ENCODE assay signal across 24 cellular contexts in genomic region chr10:90806677-90807076, GRCh38. TPM values are rescaled to one million over a fixed set of nuclear protein-coding genes. Genes with fewer than 3 reads are reported as not detected.
A peak's percentile ranks its signal among the peaks of the same experiment; 100 is the strongest.
DNase-seq lines count a peak whose midpoint lies in the region; ATAC-seq, FAIRE-seq and TF ChIP-seq lines count a peak whose summit lies in the region.
"Had no signal": no experiment of that assay in that cellular context is flagged by ENCODE, and none has a peak within 500 bp of the region (broad histone marks: within the 10 kb centered on the region; RNA-seq: fewer than 3 reads in every experiment).

No MANE protein-coding gene starts in this region.

- H3K4me2 ChIP-seq in GM23338 (no peak overlapping the region), H1 (ENCODE audit: insufficient read depth in 1 of 2, low read depth in 2 of 2, low read length in 2 of 2) (no peak overlapping the region)
- H3K4me2 ChIP-seq: BLaER1 had no signal

- H3K23me2 ChIP-seq in H1 (ENCODE audit: low read depth, low read length) = no peaks in the 10 kb centered on the region

- no peaks in the 10 kb centered on the region for H3K79me1 ChIP-seq in H1 (ENCODE audit: low read depth, low read length)

- no peaks in the 10 kb centered on the region for H4K20me1 ChIP-seq in GM23338 (replicated peaks; ENCODE audit: insufficient read depth)
- H4K20me1 ChIP-seq in H1 (replicated peaks in 1 of 2; ENCODE audit: control insufficient read depth in 1 of 2, insufficient read depth in 2 of 2, low read length in 2 of 2) = no peaks in the 10 kb centered on the region
- H4K20me1 ChIP-seq: BLaER1 had no signal

- no peak overlapping the region for H3K23ac ChIP-seq in H1 (ENCODE audit: insufficient read length)

- H3K27ac ChIP-seq in GM23338 (ENCODE audit: low read depth) (peak overlapping the region; percentile 84), HUES64 (ENCODE audit: low read depth, low read length) (peak overlapping the region; percentile 45; the same call in 1 of the 2 replicates), H1 (ENCODE audit: low read depth, low read length) (peak overlapping the region; percentile 0; the same call in 1 of the 2 replicates), iPS-18a (ENCODE audit: low read length) (peak overlapping the region; percentile 62), WERI-Rb-1 (no peak overlapping the region)
- H3K27ac ChIP-seq: 22Rv1, BLaER1, C4-2B had no signal

- H2BK20ac ChIP-seq in H1 (ENCODE audit: low read length) = no peak overlapping the region

- H3K27me3 ChIP-seq in GM23338 (ENCODE audit: insufficient read depth) (no peaks in the 10 kb centered on the region), HUES64 (ENCODE audit: insufficient read depth, low read length) (no peaks in the 10 kb centered on the region), H1 (replicated peaks in 1 of 4; ENCODE audit: control insufficient read depth in 3 of 4, extremely low read depth in 1 of 4, insufficient read depth in 3 of 4, low read length in 3 of 4) (peaks cover 0 to 2% (median 0%) of the 10 kb centered on the region in 4 experiments; a peak in 1 of 7 replicates), iPS-18a (ENCODE audit: control insufficient read depth, insufficient read depth, low read length) (peaks cover 5% of the 10 kb centered on the region), WERI-Rb-1 (ENCODE audit: insufficient read depth, low read depth, severe bottlenecking) (no peaks in the 10 kb centered on the region)
- H3K27me3 ChIP-seq: BLaER1 had no signal

- H3F3A ChIP-seq in GM23338 (replicated peaks; ENCODE audit: low read depth) = peaks cover 5% of the 10 kb centered on the region; the same call in 1 of the 2 replicates

- peaks cover 31% of the 10 kb centered on the region for H3K9me3 Mint-ChIP-seq in GM23338
- no peaks in the 10 kb centered on the region for H3K9me3 Mint-ChIP-seq in stimulated activated effector memory CD8-positive, alpha-beta T cell treated with anti-CD3 and anti-CD28 coated beads, Interleukin-12 subunit alpha, Interleukin-12 subunit beta, amount 100 ng/mL, for 72 hours
- H3K9me3 Mint-ChIP-seq: CD8-positive, alpha-beta T cell had no signal

- no peak for DNase-seq in GM23338 (ENCODE audit: low spot score)
- DNase-seq in H1 (ENCODE audit: low read depth in 1 of 2, low spot score in 2 of 2) = no peak
- no peak for DNase-seq in SIG-M5 treated with dmso at 0.1 percent for 504 hours (lab: John Stamatoyannopoulos, UW; ENCODE audit: unreplicated experiment)
- DNase-seq in stimulated activated effector memory CD8-positive, alpha-beta T cell treated with anti-CD3 and anti-CD28 coated beads, Interleukin-12 subunit alpha, Interleukin-12 subunit beta, amount 100 ng/mL, for 72 hours (ENCODE audit: low spot score in 2 of 2) = no peak
- DNase-seq in WERI-Rb-1 = no peak
- DNase-seq: Caco-2; CD4-positive, CD25-positive, alpha-beta regulatory T cell; CD8-positive, alpha-beta T cell; DMS153; DND-41; GOT3; H7; HCEC 1CT had no signal

- peak overlapping the region; percentile 60 for H4K5ac ChIP-seq in H1 (ENCODE audit: insufficient read length, low read depth, low read length)

- peak overlapping the region; percentile 73 for H3K56ac ChIP-seq in H1 (replicated peaks; ENCODE audit: insufficient read length, low read depth, low read length)

- 92% methylated on average over 1 of the region's 1 CpG for WGBS in HUES64
- 93% methylated on average over 1 of the region's 1 CpG; no CpG with 5 or more reads in 1 of the 2 experiments for WGBS in H1 (ENCODE audit: extremely low coverage in 1 of 2, insufficient coverage in 1 of 2, insufficient read length in 1 of 2, insufficient replicate concordance in 2 of 2, low coverage in 1 of 2, low lambda C conversion rate in 2 of 2, missing lambda C conversion rate in 1 of 2), 2 experiments

- H3K9ac ChIP-seq in HUES64 (ENCODE audit: low read depth, low read length) (no peak overlapping the region), H1 (replicated peaks in 1 of 4; ENCODE audit: extremely low read depth in 1 of 4, low read depth in 3 of 4, low read length in 3 of 4) (no peak overlapping the region), iPS-18a (ENCODE audit: low read length) (peak overlapping the region; percentile 93)
- H3K9ac ChIP-seq: BLaER1 had no signal

- POLR2A ChIA-PET in H1 (lab: Charles Lee; ENCODE audit: partially characterized antibody) = no interaction called here

- peak overlapping the region; percentile 2; the same call in 1 of the 2 replicates for H3K4me3 ChIP-seq in GM23338
- H3K4me3 ChIP-seq in HUES64 (ENCODE audit: low read length) = peak overlapping the region; percentile 12; the same call in 1 of the 2 replicates
- no peak overlapping the region for H3K4me3 ChIP-seq in H1 (ENCODE audit: extremely low read depth in 1 of 4, insufficient read depth in 2 of 4, low read depth in 3 of 4, low read length in 4 of 4)
- peak overlapping the region; percentile 82 for H3K4me3 ChIP-seq in iPS-18a (ENCODE audit: low read length)
- no peak overlapping the region for H3K4me3 ChIP-seq in WERI-Rb-1 (ENCODE audit: low read depth, low read length)
- H3K4me3 ChIP-seq: BLaER1 had no signal

- peaks cover 5% of the 10 kb centered on the region for H3K9me2 ChIP-seq in GM23338 (ENCODE audit: insufficient read depth)

- H3K4me1 Mint-ChIP-seq in GM23338 = peaks cover 31% of the 10 kb centered on the region
- H3K4me1 Mint-ChIP-seq in stimulated activated effector memory CD8-positive, alpha-beta T cell treated with anti-CD3 and anti-CD28 coated beads, Interleukin-12 subunit alpha, Interleukin-12 subunit beta, amount 100 ng/mL, for 72 hours = no peaks in the 10 kb centered on the region
- H3K4me1 Mint-ChIP-seq: B cell; CD4-positive, CD25-positive, alpha-beta regulatory T cell had no signal

- peak overlapping the region; percentile 7 for H4K91ac ChIP-seq in H1 (replicated peaks; ENCODE audit: insufficient read length, low read length)

- no peak overlapping the region for H2BK15ac ChIP-seq in H1 (ENCODE audit: low read length)

- H2AFZ ChIP-seq in GM23338 = no peak overlapping the region
- H2AFZ ChIP-seq in H1 (ENCODE audit: low read length) = no peak overlapping the region

- peak overlapping the region; percentile 96 for H3K4ac ChIP-seq in H1 (replicated peaks; ENCODE audit: insufficient read length, low read depth, low read length)

- ATAC-seq in GM23338 = no peak
- ATAC-seq in HG02588 (IDR thresholded peaks at IDR 0.05; ENCODE audit: unreplicated experiment) = no peak
- ATAC-seq in stimulated activated effector memory CD8-positive, alpha-beta T cell treated with anti-CD3 and anti-CD28 coated beads, Interleukin-12 subunit alpha, Interleukin-12 subunit beta, amount 100 ng/mL, for 72 hours = no peak
- ATAC-seq: CD8-positive, alpha-beta T cell had no signal

- peaks cover 41% of the 10 kb centered on the region for H3K36me3 Mint-ChIP-seq in GM23338 (ENCODE audit: low read depth)
- no peaks in the 10 kb centered on the region for H3K36me3 Mint-ChIP-seq in stimulated activated effector memory CD8-positive, alpha-beta T cell treated with anti-CD3 and anti-CD28 coated beads, Interleukin-12 subunit alpha, Interleukin-12 subunit beta, amount 100 ng/mL, for 72 hours
- H3K36me3 Mint-ChIP-seq: CD4-positive, CD25-positive, alpha-beta regulatory T cell; CD8-positive, alpha-beta T cell had no signal

- H3K4me1 ChIP-seq in GM23338 (ENCODE audit: insufficient read depth) = peaks cover 33% of the 10 kb centered on the region
- H3K4me1 ChIP-seq in HUES64 (ENCODE audit: insufficient read depth, low read length) = peaks cover 15% of the 10 kb centered on the region
- H3K4me1 ChIP-seq in H1 (replicated peaks in 1 of 4; ENCODE audit: control insufficient read depth in 3 of 4, insufficient read depth in 4 of 4, low read length in 3 of 4) = peaks cover 0 to 8% (median 5%) of the 10 kb centered on the region in 4 experiments; a peak in 5 of 7 replicates
- peaks cover 38% of the 10 kb centered on the region for H3K4me1 ChIP-seq in iPS-18a (ENCODE audit: control insufficient read depth, low read depth, low read length)
- H3K4me1 ChIP-seq: BLaER1, Caco-2 had no signal

- no peak overlapping the region for H2AK5ac ChIP-seq in H1 (ENCODE audit: low read depth, low read length)

- TF ChIP-seq POLR2A in H1 (IDR thresholded peaks at IDR 0.05; ENCODE audit: control extremely low read depth in 1 of 2, low read depth in 2 of 2, low read length in 2 of 2) = no peak

- H2BK12ac ChIP-seq in H1 (ENCODE audit: low read depth, low read length) = no peak overlapping the region

- H3K36me3 ChIP-seq in GM23338 (ENCODE audit: insufficient read depth) (no peaks in the 10 kb centered on the region), HUES64 (ENCODE audit: insufficient read depth, low read length) (peaks cover 4% of the 10 kb centered on the region), H1 (ENCODE audit: control insufficient read depth in 2 of 4, insufficient read depth in 4 of 4, low read length in 3 of 4) (peaks cover 0 to 7% (median 3%) of the 10 kb centered on the region in 4 experiments; a peak in 3 of 8 replicates), iPS-18a (ENCODE audit: control insufficient read depth, low read depth, low read length) (peaks cover 13% of the 10 kb centered on the region), WERI-Rb-1 (no peaks in the 10 kb centered on the region)
- H3K36me3 ChIP-seq: BLaER1 had no signal

- H3K79me2 ChIP-seq in GM23338 (replicated peaks; ENCODE audit: insufficient read depth) (peaks cover 65% of the 10 kb centered on the region), H1 (ENCODE audit: control insufficient read depth in 1 of 2, insufficient read depth in 2 of 2, low read length in 2 of 2) (peaks cover 0 to 43% of the 10 kb centered on the region in 2 experiments; a peak in 2 of 4 replicates)

- no peak overlapping the region for H3K4me3 Mint-ChIP-seq in GM23338
- H3K4me3 Mint-ChIP-seq in stimulated activated effector memory CD8-positive, alpha-beta T cell treated with anti-CD3 and anti-CD28 coated beads, Interleukin-12 subunit alpha, Interleukin-12 subunit beta, amount 100 ng/mL, for 72 hours = no peak overlapping the region
- H3K4me3 Mint-ChIP-seq: B cell; CD4-positive, CD25-positive, alpha-beta regulatory T cell; CD8-positive, alpha-beta T cell had no signal

- no peak overlapping the region for H3K18ac ChIP-seq in H1 (ENCODE audit: extremely low read depth, low read length)

- no peak for TF ChIP-seq RAD21 in H1 (IDR thresholded peaks at IDR 0.05 in 1 of 2, conservative IDR thresholded peaks at IDR 0.05 in 1 of 2; ENCODE audit: low read depth in 2 of 2, low read length in 2 of 2)

- FAIRE-seq in H1 (lab: Jason Lieb, UNC) = no peak
- FAIRE-seq: A204.1, G401.6, GM12891, GM18507 had no signal

- no peak for TF ChIP-seq CTCF in GM23338 (conservative IDR thresholded peaks at IDR 0.05; ENCODE audit: low read depth in 2 of 2)
- TF ChIP-seq CTCF in H1 (IDR thresholded peaks at IDR 0.05; ENCODE audit: control extremely low read depth in 1 of 3, insufficient read depth in 1 of 3, low read depth in 1 of 3, low read length in 3 of 3) = no peak
- TF ChIP-seq CTCF in WERI-Rb-1 (IDR thresholded peaks at IDR 0.05; ENCODE audit: low read depth, low read length) = no peak

- peak overlapping the region; percentile 73 for H2BK120ac ChIP-seq in H1 (replicated peaks; ENCODE audit: low read depth, low read length)

- H2BK5ac ChIP-seq in H1 (ENCODE audit: low read depth, low read length) = no peak overlapping the region

- H4K8ac ChIP-seq in H1 (ENCODE audit: extremely low read depth, insufficient read depth, low read length) = no peak overlapping the region

- no peak overlapping the region; the same call in 1 of the 2 replicates for H3K27ac Mint-ChIP-seq in GM23338
- H3K27ac Mint-ChIP-seq in stimulated activated effector memory CD8-positive, alpha-beta T cell treated with anti-CD3 and anti-CD28 coated beads, Interleukin-12 subunit alpha, Interleukin-12 subunit beta, amount 100 ng/mL, for 72 hours = no peak overlapping the region
- H3K27ac Mint-ChIP-seq: B cell; CD4-positive, CD25-positive, alpha-beta regulatory T cell; CD8-positive, alpha-beta T cell had no signal

- TF ChIP-seq EP300 in H1 (IDR thresholded peaks at IDR 0.05; ENCODE audit: borderline replicate concordance in 1 of 2, low read depth in 2 of 2, low read length in 2 of 2) = no peak

- H3K27me3 Mint-ChIP-seq in GM23338 (ENCODE audit: insufficient read depth, low read depth, poor library complexity) = peaks cover 26% of the 10 kb centered on the region
- H3K27me3 Mint-ChIP-seq: CD4-positive, CD25-positive, alpha-beta regulatory T cell had no signal

- H3K9me3 ChIP-seq in HUES64 (ENCODE audit: insufficient read depth, low read depth, low read length) (peaks cover 33% of the 10 kb centered on the region), H1 (ENCODE audit: insufficient read depth in 2 of 2, low read depth in 1 of 2, low read length in 1 of 2) (peaks cover 30 to 36% of the 10 kb centered on the region in 2 experiments), iPS-18a (ENCODE audit: control insufficient read depth, low read depth, low read length) (no peaks in the 10 kb centered on the region), WERI-Rb-1 (ENCODE audit: severe bottlenecking) (no peaks in the 10 kb centered on the region)
- H3K9me3 ChIP-seq: Caco-2 had no signal

- CTCF ChIA-PET in H1 (lab: Charles Lee; ENCODE audit: partially characterized antibody) = interaction anchor here (0.9 to 5.7 kb wide), 4 partner anchors 20 to 57 kb away, joined by 3 to 37 read pairs (median 4); no protein-coding TSS in a partner anchor

- no peak overlapping the region for H3K14ac ChIP-seq in H1 (ENCODE audit: insufficient read length)

RNA-seq across cellular contexts. Expression of gene HTR7, which starts 51.2 kb away (rescaled TPM):
- 41.0 and 42.2 TPM in 2 replicates for total RNA-seq in GM23338 (2014; rRNA removed; shearing (Covaris generic))
- polyA plus RNA-seq in GM23338 (2016; fragmentation: Nextera tagmentation; extraction: Ambion mirVana) = 5.1 and 7.0 TPM in 2 replicates
- 25.9 TPM for polyA plus RNA-seq in HUES64 (2013, experiment 1 of 2)
- polyA plus RNA-seq in HUES64 (2013, experiment 2 of 2) = 27.0 TPM
- total RNA-seq in H1 (2021; fragmentation: NEBNext Ultra II Directional; extraction: Animal tissue kit (Norgen Biotek cat#: 25700)) = 24.6 and 26.9 TPM in 2 replicates
- polyA plus RNA-seq in H1 (2011; rRNA removed) = 11.5 and 22.9 TPM in 2 replicates
- 12.3 TPM for polyA plus RNA-seq in H1 (2011; cell fraction: cytosol; rRNA removed)
- polyA plus RNA-seq in H1 (2011; cell fraction: nucleus; rRNA removed) = 13.9 TPM
- 22.1 to 28.6 TPM (median 25.0 TPM) in 4 replicates for polyA plus RNA-seq in H1 (2012, experiment 1 of 2)
- polyA plus RNA-seq in H1 (2012, experiment 2 of 2) = 4.5 TPM
- polyA plus RNA-seq in H1 (2013, experiment 1 of 2) = 4.6 TPM
- 4.4 TPM for polyA plus RNA-seq in H1 (2013, experiment 2 of 2)
- polyA minus RNA-seq in H1 (2011; rRNA and poly(A)+ RNA removed) = 26.2 and 55.7 TPM in 2 replicates
- 11.0 TPM for polyA minus RNA-seq in H1 (2011; cell fraction: cytosol; rRNA and poly(A)+ RNA removed)
- 56.1 TPM for polyA minus RNA-seq in H1 (2011; cell fraction: nucleus; rRNA and poly(A)+ RNA removed)
- total RNA-seq: B cell; Caco-2; CD4-positive, CD25-positive, alpha-beta regulatory T cell; CD8-positive, alpha-beta T cell had no signal
- polyA plus RNA-seq: CD4-positive, CD25-positive, alpha-beta regulatory T cell had no signal

Comparison
In these comparisons a context has a peak if more than half of its experiments do, and no peak if none do; other contexts are left out.
1. H3K4me3 ChIP-seq: peak in GM23338 (single experiment), HUES64 (single experiment) and iPS-18a (single experiment); none in H1 (0 of 4) and WERI-Rb-1 (single experiment).